2 cellular contexts compared by ENCODE assay signal in the genomic region with DNA sequence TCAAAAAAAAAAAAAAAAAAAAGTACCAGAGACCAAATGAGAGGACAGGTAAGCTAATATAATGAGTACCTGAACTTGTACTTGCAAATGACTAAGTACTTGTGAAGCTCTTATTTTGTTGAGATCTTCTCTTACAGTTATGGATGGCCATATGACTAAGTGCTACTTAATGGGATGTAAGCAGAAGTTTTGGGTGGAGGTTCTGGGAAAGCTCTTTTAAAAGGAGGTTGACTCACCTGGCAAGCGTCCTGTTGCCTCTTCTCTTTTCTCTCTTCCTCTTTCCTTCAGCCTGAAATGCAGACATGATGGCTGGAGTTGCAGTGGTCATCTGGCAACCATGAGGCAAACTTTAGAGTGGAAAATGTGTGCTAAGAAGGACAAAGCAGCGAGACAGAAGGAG.
A peak's percentile ranks its signal among the peaks of the same experiment; 100 is the strongest.
TF ChIP-seq lines count a peak whose summit lies in the region.

No MANE protein-coding gene starts in this region.

TF ChIP-seq in IMR-90, 13 proteins besides CTCF, POLR2A, EP300 and RAD21:
- no peak for TF ChIP-seq SMC3 (IDR thresholded peaks at IDR 0.05; ENCODE audit: low read depth, low read length)

TF ChIP-seq in GM12878, 131 proteins besides CTCF, POLR2A, EP300 and RAD21:
- no peak for TF ChIP-seq GABPA (IDR thresholded peaks at IDR 0.05; ENCODE audit: low read depth)
- TF ChIP-seq, protein P1, sequence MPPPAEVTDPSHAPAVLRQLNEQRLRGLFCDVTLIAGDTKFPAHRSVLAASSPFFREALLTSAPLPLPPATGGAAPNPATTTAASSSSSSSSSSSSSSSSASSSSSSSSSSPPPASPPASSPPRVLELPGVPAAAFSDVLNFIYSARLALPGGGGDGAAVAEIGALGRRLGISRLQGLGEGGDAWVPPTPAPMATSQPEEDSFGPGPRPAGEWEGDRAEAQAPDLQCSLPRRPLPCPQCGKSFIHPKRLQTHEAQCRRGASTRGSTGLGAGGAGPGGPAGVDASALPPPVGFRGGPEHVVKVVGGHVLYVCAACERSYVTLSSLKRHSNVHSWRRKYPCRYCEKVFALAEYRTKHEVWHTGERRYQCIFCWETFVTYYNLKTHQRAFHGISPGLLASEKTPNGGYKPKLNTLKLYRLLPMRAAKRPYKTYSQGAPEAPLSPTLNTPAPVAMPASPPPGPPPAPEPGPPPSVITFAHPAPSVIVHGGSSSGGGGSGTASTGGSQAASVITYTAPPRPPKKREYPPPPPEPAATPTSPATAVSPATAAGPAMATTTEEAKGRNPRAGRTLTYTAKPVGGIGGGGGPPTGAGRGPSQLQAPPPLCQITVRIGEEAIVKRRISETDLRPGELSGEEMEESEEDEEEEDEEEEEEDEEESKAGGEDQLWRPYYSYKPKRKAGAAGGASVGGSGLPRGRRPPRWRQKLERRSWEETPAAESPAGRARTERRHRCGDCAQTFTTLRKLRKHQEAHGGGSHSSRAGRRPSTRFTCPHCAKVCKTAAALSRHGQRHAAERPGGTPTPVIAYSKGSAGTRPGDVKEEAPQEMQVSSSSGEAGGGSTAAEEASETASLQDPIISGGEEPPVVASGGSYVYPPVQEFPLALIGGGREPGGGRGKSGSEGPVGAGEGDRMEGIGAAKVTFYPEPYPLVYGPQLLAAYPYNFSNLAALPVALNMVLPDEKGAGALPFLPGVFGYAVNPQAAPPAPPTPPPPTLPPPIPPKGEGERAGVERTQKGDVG (CRISPR knock-in tag; IDR thresholded peaks at IDR 0.05): no peak
- no peak for TF ChIP-seq PAX8 (IDR thresholded peaks at IDR 0.05)
- TF ChIP-seq RUNX3 (IDR thresholded peaks at IDR 0.05; ENCODE audit: low read length): no peak
- TF ChIP-seq ZNF207 (IDR thresholded peaks at IDR 0.05; ENCODE audit: borderline replicate concordance): no peak
- TF ChIP-seq, protein P2, sequence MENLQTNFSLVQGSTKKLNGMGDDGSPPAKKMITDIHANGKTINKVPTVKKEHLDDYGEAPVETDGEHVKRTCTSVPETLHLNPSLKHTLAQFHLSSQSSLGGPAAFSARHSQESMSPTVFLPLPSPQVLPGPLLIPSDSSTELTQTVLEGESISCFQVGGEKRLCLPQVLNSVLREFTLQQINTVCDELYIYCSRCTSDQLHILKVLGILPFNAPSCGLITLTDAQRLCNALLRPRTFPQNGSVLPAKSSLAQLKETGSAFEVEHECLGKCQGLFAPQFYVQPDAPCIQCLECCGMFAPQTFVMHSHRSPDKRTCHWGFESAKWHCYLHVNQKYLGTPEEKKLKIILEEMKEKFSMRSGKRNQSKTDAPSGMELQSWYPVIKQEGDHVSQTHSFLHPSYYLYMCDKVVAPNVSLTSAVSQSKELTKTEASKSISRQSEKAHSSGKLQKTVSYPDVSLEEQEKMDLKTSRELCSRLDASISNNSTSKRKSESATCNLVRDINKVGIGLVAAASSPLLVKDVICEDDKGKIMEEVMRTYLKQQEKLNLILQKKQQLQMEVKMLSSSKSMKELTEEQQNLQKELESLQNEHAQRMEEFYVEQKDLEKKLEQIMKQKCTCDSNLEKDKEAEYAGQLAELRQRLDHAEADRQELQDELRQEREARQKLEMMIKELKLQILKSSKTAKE (IDR thresholded peaks at IDR 0.05; ENCODE audit: low read depth, poor library complexity, severe bottlenecking): no peak
- peak; percentile 11; the same call in 1 of the 2 replicates for TF ChIP-seq SPI1 (IDR thresholded peaks at IDR 0.05; ENCODE audit: borderline replicate concordance, insufficient read depth, low read depth, low read length)
- no peak for TF ChIP-seq CBX5 (IDR thresholded peaks at IDR 0.05; ENCODE audit: low read depth)
